1 cellular context compared by ENCODE assay signal in genomic region chr2:64406407-64406774, GRCh38.
TF ChIP-seq lines count a peak whose summit lies in the region.

No MANE protein-coding gene starts in this region.

TF ChIP-seq in HCT116, 20 proteins besides CTCF, POLR2A, EP300 and RAD21 (continued from another document):
- TF ChIP-seq ZFX (IDR thresholded peaks at IDR 0.05) (no peak), JUND (IDR thresholded peaks at IDR 0.05) (no peak), ELF1 (IDR thresholded peaks at IDR 0.05; ENCODE audit: borderline replicate concordance, low read depth) (no peak), EGR1 (IDR thresholded peaks at IDR 0.05; ENCODE audit: low read depth) (no peak), YY1 (IDR thresholded peaks at IDR 0.05; ENCODE audit: extremely low read depth, insufficient replicate concordance, low read depth, low read length) (no peak), SIN3A (IDR thresholded peaks at IDR 0.05; ENCODE audit: low read depth) (no peak), ZNF274 (IDR thresholded peaks at IDR 0.05; ENCODE audit: low read depth, low read length) (no peak), CEBPB (IDR thresholded peaks at IDR 0.05; ENCODE audit: low read depth) (no peak), TCF7L2 (IDR thresholded peaks at IDR 0.05; ENCODE audit: borderline replicate concordance, extremely low read depth, insufficient read depth, insufficient read length) (no peak), MAX (IDR thresholded peaks at IDR 0.05) (no peak)
- TF ChIP-seq, protein P1, sequence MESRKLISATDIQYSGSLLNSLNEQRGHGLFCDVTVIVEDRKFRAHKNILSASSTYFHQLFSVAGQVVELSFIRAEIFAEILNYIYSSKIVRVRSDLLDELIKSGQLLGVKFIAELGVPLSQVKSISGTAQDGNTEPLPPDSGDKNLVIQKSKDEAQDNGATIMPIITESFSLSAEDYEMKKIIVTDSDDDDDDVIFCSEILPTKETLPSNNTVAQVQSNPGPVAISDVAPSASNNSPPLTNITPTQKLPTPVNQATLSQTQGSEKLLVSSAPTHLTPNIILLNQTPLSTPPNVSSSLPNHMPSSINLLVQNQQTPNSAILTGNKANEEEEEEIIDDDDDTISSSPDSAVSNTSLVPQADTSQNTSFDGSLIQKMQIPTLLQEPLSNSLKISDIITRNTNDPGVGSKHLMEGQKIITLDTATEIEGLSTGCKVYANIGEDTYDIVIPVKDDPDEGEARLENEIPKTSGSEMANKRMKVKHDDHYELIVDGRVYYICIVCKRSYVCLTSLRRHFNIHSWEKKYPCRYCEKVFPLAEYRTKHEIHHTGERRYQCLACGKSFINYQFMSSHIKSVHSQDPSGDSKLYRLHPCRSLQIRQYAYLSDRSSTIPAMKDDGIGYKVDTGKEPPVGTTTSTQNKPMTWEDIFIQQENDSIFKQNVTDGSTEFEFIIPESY (IDR thresholded peaks at IDR 0.05; ENCODE audit: extremely low read depth, insufficient replicate concordance, low read length), result no peak
